In the genomic region with DNA sequence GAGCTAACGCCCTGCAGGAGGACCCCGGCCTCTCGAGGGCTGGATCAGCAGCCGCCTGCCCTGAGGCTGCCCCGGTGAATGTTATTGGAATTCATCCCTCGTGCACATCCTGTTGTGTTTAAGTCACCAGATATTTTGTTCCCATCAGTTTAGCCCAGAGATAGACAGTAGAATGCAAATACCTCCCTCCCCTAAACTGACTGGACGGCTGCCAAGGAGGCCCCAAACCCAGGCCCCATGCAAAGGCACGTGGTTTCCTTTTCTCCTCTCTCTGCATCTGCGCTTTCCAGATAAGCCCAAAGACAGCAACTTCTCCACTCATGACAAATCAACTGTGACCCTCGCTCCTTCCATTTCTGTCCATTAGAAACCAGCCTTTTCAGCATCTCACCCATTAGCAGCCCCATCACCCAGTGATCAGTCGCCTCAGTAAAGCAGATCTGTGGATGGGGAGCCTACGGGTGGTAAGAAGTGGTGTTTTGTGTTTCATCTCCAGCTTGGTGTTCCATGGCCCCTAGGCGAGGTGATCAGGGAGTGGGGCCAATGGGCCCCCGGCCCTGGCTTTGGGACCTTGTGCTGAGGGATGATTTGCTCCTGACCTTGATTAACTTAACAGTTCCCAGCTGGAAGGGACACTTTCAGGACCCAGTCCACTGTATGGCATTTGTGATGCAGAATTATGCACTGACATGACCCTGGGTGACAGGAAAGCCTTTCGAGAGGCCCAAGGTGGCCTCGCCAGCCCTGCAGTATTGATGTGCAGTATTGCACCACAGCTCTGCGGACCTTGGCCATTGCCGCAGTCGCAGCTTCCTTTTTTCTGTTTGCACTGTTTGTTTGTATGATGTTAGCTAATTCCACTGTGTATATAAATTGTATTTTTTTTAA, we compare ENCODE assay signal across 10 cellular contexts.
DNase-seq lines count a peak whose midpoint lies in the region; ATAC-seq lines count a peak whose summit lies in the region.
"Had no signal": no experiment of that assay in that cellular context is flagged by ENCODE, and none has a peak within 500 bp of the region (broad histone marks: within the 10 kb centered on the region; RNA-seq: fewer than 3 reads in every experiment).

No MANE protein-coding gene starts in this region.

- ATAC-seq in stimulated activated memory B cell treated with anti-CD40 and anti-IgM and Interleukin-4, amounts not matched to agents 10 μg/mL and 1 μg/mL and 100 μg/mL, for 72 hours: peak; percentile 67

- H3K9me3 Mint-ChIP-seq in stimulated activated memory B cell treated with anti-CD40 and anti-IgM and Interleukin-4, amounts not matched to agents 10 μg/mL and 1 μg/mL and 100 μg/mL, for 72 hours: no peaks in the 10 kb centered on the region
- H3K9me3 Mint-ChIP-seq: central memory CD8-positive, alpha-beta T cell had no signal

- no peaks in the 10 kb centered on the region for H3K27me3 Mint-ChIP-seq in stimulated activated memory B cell treated with anti-CD40 and anti-IgM and Interleukin-4, amounts not matched to agents 10 μg/mL and 1 μg/mL and 100 μg/mL, for 72 hours
- H3K27me3 Mint-ChIP-seq: central memory CD8-positive, alpha-beta T cell had no signal

- H3K4me1 Mint-ChIP-seq in stimulated activated memory B cell treated with anti-CD40 and anti-IgM and Interleukin-4, amounts not matched to agents 10 μg/mL and 1 μg/mL and 100 μg/mL, for 72 hours: peaks cover 31% of the 10 kb centered on the region

- H3K4me3 Mint-ChIP-seq in stimulated activated memory B cell treated with anti-CD40 and anti-IgM and Interleukin-4, amounts not matched to agents 10 μg/mL and 1 μg/mL and 100 μg/mL, for 72 hours: no peak overlapping the region
- H3K4me3 Mint-ChIP-seq: central memory CD8-positive, alpha-beta T cell had no signal

- H3K27ac Mint-ChIP-seq in stimulated activated memory B cell treated with anti-CD40 and anti-IgM and Interleukin-4, amounts not matched to agents 10 μg/mL and 1 μg/mL and 100 μg/mL, for 72 hours: peak overlapping the region; percentile 12

- DNase-seq in NCI-H146 treated with DMSO at 0.1 percent for 48 hours (lab: John Stamatoyannopoulos, UW; ENCODE audit: unreplicated experiment) (peak; percentile 69), NCI-H146 (lab: John Stamatoyannopoulos, UW) (no peak), NOMO-1 treated with dmso at 0.1 percent for 144 hours (lab: John Stamatoyannopoulos, UW; ENCODE audit: unreplicated experiment) (peak; percentile 60), epidermal melanocyte (ENCODE audit: insufficient read length, low spot score) (peak; percentile 46), LoVo (ENCODE audit: low spot score) (no peak), NCI-H2171 treated with DMSO at 0.1 percent for 48 hours (lab: John Stamatoyannopoulos, UW) (no peak)
- DNase-seq in stimulated activated CD8-positive, alpha-beta memory T cell treated with anti-CD3 and anti-CD28 coated beads, Interleukin-4, amount 100 ng/mL, for 48 hours: no peak
- DNase-seq: GM23248 had no signal

- H3K36me3 Mint-ChIP-seq in stimulated activated memory B cell treated with anti-CD40 and anti-IgM and Interleukin-4, amounts not matched to agents 10 μg/mL and 1 μg/mL and 100 μg/mL, for 72 hours: peaks cover 78% of the 10 kb centered on the region

Comparison
In these comparisons a context has a peak if more than half of its experiments do, and no peak if none do; other contexts are left out.
1. DNase-seq: peak in NCI-H146 treated with DMSO at 0.1 percent for 48 hours (single experiment), NOMO-1 treated with dmso at 0.1 percent for 144 hours (single experiment) and epidermal melanocyte (single experiment); none in NCI-H146 (single experiment), LoVo (single experiment), NCI-H2171 treated with DMSO at 0.1 percent for 48 hours (single experiment) and stimulated activated CD8-positive, alpha-beta memory T cell treated with anti-CD3 and anti-CD28 coated beads, Interleukin-4, amount 100 ng/mL, for 48 hours (single experiment).